Comparison of ENCODE assay signal across 8 cellular contexts in genomic region chr7:27740449-27741086, GRCh38. TPM values are rescaled to one million over a fixed set of nuclear protein-coding genes. Genes with fewer than 3 reads are reported as not detected.
A peak's percentile ranks its signal among the peaks of the same experiment; 100 is the strongest.
DNase-seq lines count a peak whose midpoint lies in the region; ATAC-seq and TF ChIP-seq lines count a peak whose summit lies in the region.

No MANE protein-coding gene starts in this region.

- peak overlapping the region; percentile 81 to 99 (median 97) for H3K4me3 Mint-ChIP-seq in naive thymus-derived CD4-positive, alpha-beta T cell

- H3K9me3 ChIP-seq in DOHH2 (ENCODE audit: control insufficient read depth, insufficient read depth, low read length) (no peaks in the 10 kb centered on the region), Peyer's patch (no peaks in the 10 kb centered on the region)
- H3K9me3 ChIP-seq in naive thymus-derived CD4-positive, alpha-beta T cell (ENCODE audit: control insufficient read depth in 2 of 3, low read length in 3 of 3) = no peaks in the 10 kb centered on the region

- H3K27ac ChIP-seq in DOHH2 (ENCODE audit: low read depth, low read length) = peak overlapping the region; percentile 39
- peak overlapping the region; percentile 58 for H3K27ac ChIP-seq in KMS-11
- H3K27ac ChIP-seq in Peyer's patch = peak overlapping the region; percentile 98 to 99 (median 98)
- peak overlapping the region; percentile 87 for H3K27ac ChIP-seq in naive thymus-derived CD4-positive, alpha-beta T cell (ENCODE audit: low read depth, low read length)

- peaks cover 3% of the 10 kb centered on the region for H3F3A ChIP-seq in DOHH2 (ENCODE audit: control insufficient read depth, insufficient read depth)

- peaks cover 0 to 7% (median 0%) of the 10 kb centered on the region in 5 donors for H3K27me3 Mint-ChIP-seq in naive thymus-derived CD4-positive, alpha-beta T cell

- H3K4me2 ChIP-seq in DOHH2 (ENCODE audit: low read length) (peak overlapping the region; percentile 71), KMS-11 (peak overlapping the region; percentile 90)

- intact Hi-C loops in naive thymus-derived CD4-positive, alpha-beta T cell (cut with micrococcal nuclease) = loop anchor here (1.0 to 10.0 kb wide), 11 partner anchors 44 to 1789 kb away; partner anchors contain the start of genes HNRNPA2B1 (in 2 of the 2), JAZF1 (in 2 of the 2), CBX3 (in 1 of the 2) and SNX10 (in 1 of the 2)

- H4K20me1 ChIP-seq in DOHH2 (ENCODE audit: control insufficient read depth, insufficient read depth, low read depth, low read length) (0 out of 2 replicates have a peak, but pooled peaks cover 2% of the 10 kb centered on the region), KMS-11 (ENCODE audit: insufficient read depth) (no peaks in the 10 kb centered on the region; the same call in 1 of the 2 replicates)

- H3K4me1 ChIP-seq in DOHH2 (ENCODE audit: control insufficient read depth, low read length) (peaks cover 24% of the 10 kb centered on the region), KMS-11 (ENCODE audit: low read depth, poor library complexity, severe bottlenecking) (peaks cover 29% of the 10 kb centered on the region), Peyer's patch (peaks cover 0 to 24% (median 2%) of the 10 kb centered on the region in 4 donors)
- peaks cover 6 to 26% of the 10 kb centered on the region in 2 donors for H3K4me1 ChIP-seq in naive thymus-derived CD4-positive, alpha-beta T cell (ENCODE audit: control insufficient read depth in 2 of 2, insufficient read depth in 2 of 2, low read length in 2 of 2)

- peak overlapping the region; percentile 91 for H3K4me3 ChIP-seq in DOHH2 (ENCODE audit: low read length)
- no peak overlapping the region for H3K4me3 ChIP-seq in KMS-11 (IDR thresholded peaks at IDR 0.05; ENCODE audit: insufficient read depth, low read depth, low read length)
- H3K4me3 ChIP-seq in Peyer's patch = peak overlapping the region; percentile 78 to 92 (median 84)
- peak overlapping the region; percentile 96 for H3K4me3 ChIP-seq in fibroblast of mammary gland (ENCODE audit: control insufficient read depth, low read depth, low read length)
- H3K4me3 ChIP-seq in naive thymus-derived CD4-positive, alpha-beta T cell (ENCODE audit: low read length) = peak overlapping the region; percentile 91

- H3K36me3 ChIP-seq in DOHH2 (ENCODE audit: control insufficient read depth, low read length) (peaks cover 4% of the 10 kb centered on the region), KMS-11 (ENCODE audit: insufficient read depth) (no peaks in the 10 kb centered on the region), Peyer's patch (no peaks in the 10 kb centered on the region)
- H3K36me3 ChIP-seq in naive thymus-derived CD4-positive, alpha-beta T cell (ENCODE audit: control insufficient read depth in 2 of 3, insufficient read depth in 3 of 3, low read length in 3 of 3) = peaks cover 0 to 6% (median 0%) of the 10 kb centered on the region in 3 experiments

- no peaks in the 10 kb centered on the region for H3K9me2 ChIP-seq in DOHH2 (replicated peaks; ENCODE audit: control insufficient read depth, low read length)

- ATAC-seq in GM21825 (IDR thresholded peaks at IDR 0.05; ENCODE audit: unreplicated experiment) = peak; percentile 67
- ATAC-seq in naive thymus-derived CD4-positive, alpha-beta T cell = peak; percentile 78

- no peaks in the 10 kb centered on the region for H3K9me3 Mint-ChIP-seq in naive thymus-derived CD4-positive, alpha-beta T cell

- peak overlapping the region; percentile 76 to 99 (median 93) for H3K27ac Mint-ChIP-seq in naive thymus-derived CD4-positive, alpha-beta T cell

- peak overlapping the region; percentile 95 for H2AFZ ChIP-seq in KMS-11 (ENCODE audit: low read depth)

- H3K79me2 ChIP-seq in DOHH2 (ENCODE audit: control insufficient read depth, low read length) (peaks cover 43% of the 10 kb centered on the region), KMS-11 (ENCODE audit: insufficient read depth, low read depth) (peaks cover 36% of the 10 kb centered on the region; the same call in 1 of the 2 replicates)

- TF ChIP-seq CTCF in DOHH2 (IDR thresholded peaks at IDR 0.05; ENCODE audit: low read depth, low read length, poor library complexity, severe bottlenecking) = peak; percentile 13
- TF ChIP-seq CTCF in KMS-11 (conservative IDR thresholded peaks at IDR 0.05; ENCODE audit: low read depth, low read length) = no peak
- no peak for TF ChIP-seq CTCF in Peyer's patch (IDR thresholded peaks at IDR 0.05)
- TF ChIP-seq CTCF in fibroblast of mammary gland (conservative IDR thresholded peaks at IDR 0.05; ENCODE audit: control insufficient read depth, insufficient read depth, low read depth, low read length) = no peak

- no peaks in the 10 kb centered on the region for H3K27me3 ChIP-seq in DOHH2 (ENCODE audit: control insufficient read depth, low read length)
- no peaks in the 10 kb centered on the region for H3K27me3 ChIP-seq in KMS-11 (ENCODE audit: insufficient read depth, low read depth)
- no peaks in the 10 kb centered on the region for H3K27me3 ChIP-seq in Peyer's patch
- H3K27me3 ChIP-seq in naive thymus-derived CD4-positive, alpha-beta T cell (ENCODE audit: control insufficient read depth in 2 of 2, insufficient read depth in 2 of 2, low read length in 2 of 2) = no peaks in the 10 kb centered on the region

- TF ChIP-seq POLR2A in Peyer's patch (IDR thresholded peaks at IDR 0.05) = peak; percentile 76 to 90

- peaks cover 0 to 6% (median 0%) of the 10 kb centered on the region in 5 donors for H3K36me3 Mint-ChIP-seq in naive thymus-derived CD4-positive, alpha-beta T cell

- H3K9ac ChIP-seq in KMS-11 = peak overlapping the region; percentile 70

- H3K4me1 Mint-ChIP-seq in naive thymus-derived CD4-positive, alpha-beta T cell = peaks cover 30 to 57% (median 46%) of the 10 kb centered on the region in 7 donors

- POLR2A ChIA-PET in naive thymus-derived CD4-positive, alpha-beta T cell (lab: Charles Lee) = interaction anchor here (0.5 to 3.5 kb wide), 14 partner anchors 9 to 1874 kb away, joined by 3 to 42 read pairs (median 4); partner anchors contain the start of gene HIBADH

- CTCF ChIA-PET in naive thymus-derived CD4-positive, alpha-beta T cell (lab: Charles Lee) = interaction anchor here (1.3 kb wide), 1 partner anchor 34 kb away, joined by 4 read pairs; no protein-coding TSS in a partner anchor

- DNase-seq in Peyer's patch (peak; percentile 89 to 97 (median 97)), fibroblast of mammary gland (ENCODE audit: low read depth) (peak; percentile 66)
- peak; percentile 67 to 78 for DNase-seq in activated T-helper 1 cell treated with anti-CD3 and anti-CD28 coated beads, Interleukin-2, amount 50 U/mL, for 16 hours (ENCODE audit: low read depth in 1 of 2, low spot score in 1 of 2)
- peak; percentile 71 to 87 (median 80) for DNase-seq in naive thymus-derived CD4-positive, alpha-beta T cell
- DNase-seq in stimulated activated naive CD4-positive, alpha-beta T cell (lab: John Stamatoyannopoulos, UW) = peak; percentile 68 to 86 (median 76)

RNA-seq across cellular contexts. Expression of gene TAX1BP1, which starts 0.6 kb away (rescaled TPM):
- total RNA-seq in Peyer's patch = 100 to 1,000 TPM in 1 of 4 donors, 10 to 100 TPM in 3; 64.4 to 109 (median 83.0) TPM
- 100 to 1,000 TPM in 3 of 5 experiments, 10 to 100 TPM in 2; 69.4 to 111 (median 108) TPM for total RNA-seq in naive thymus-derived CD4-positive, alpha-beta T cell
- polyA plus RNA-seq in naive thymus-derived CD4-positive, alpha-beta T cell = 100 to 1,000 TPM; 112 TPM

Comparison
In these comparisons a context has a peak if more than half of its experiments do, and no peak if none do; other contexts are left out.
1. H3K27ac ChIP-seq: peak in every context shown above with its lines; median percentile 98 in Peyer's patch; 87 in naive thymus-derived CD4-positive, alpha-beta T cell; 58 in KMS-11; 39 in DOHH2.